ENCODE assay signal across 29 cellular contexts in the genomic region with DNA sequence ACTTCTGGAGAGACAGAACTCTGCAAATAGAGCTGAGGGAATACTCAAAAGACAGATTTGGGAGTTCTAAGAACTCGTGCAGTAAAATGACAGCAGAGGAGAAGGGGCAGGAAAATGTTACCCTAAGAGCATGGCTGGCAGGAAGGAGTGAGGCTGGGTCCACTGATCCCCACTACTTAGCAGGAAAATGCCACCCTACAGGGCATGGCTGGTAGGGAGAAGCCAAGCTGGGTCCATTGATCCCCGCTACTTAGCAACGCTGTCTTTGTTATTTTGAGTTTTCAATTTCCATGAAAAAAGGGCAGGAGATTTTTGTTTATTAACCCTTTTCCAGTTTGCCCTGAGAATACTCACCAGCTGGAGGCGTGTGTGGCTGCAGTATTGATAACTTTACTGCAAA.
"Had no signal": no experiment of that assay in that cellular context is flagged by ENCODE, and none has a peak within 500 bp of the region (broad histone marks: within the 10 kb centered on the region; RNA-seq: fewer than 3 reads in every experiment).

No MANE protein-coding gene starts in this region.

- H3K36me3 ChIP-seq: breast epithelium, gastrocnemius medialis, sigmoid colon, vagina had no signal

- H3K27ac Mint-ChIP-seq: activated CD8-positive, alpha-beta T cell treated with anti-CD3 and anti-CD28 coated beads for 36 hours; activated naive CD4-positive, alpha-beta T cell treated with anti-CD3 and anti-CD28 coated beads, Interleukin-2, amount 50 U/mL, for 24 hours; activated T-helper 2 cell treated with anti-CD3 and anti-CD28 coated beads, Interferon-gamma antibody, Interleukin-2, Interleukin-4, amounts not matched to agents 10 μg/mL and 5 μg/mL and 100 μg/mL, durations not matched to agents 14 hours and 24 hours and 36 hours; mesothelial cell of epicardium; stimulated activated effector memory CD8-positive, alpha-beta T cell treated with anti-CD3 and anti-CD28 coated beads, Interleukin-12 subunit alpha, Interleukin-12 subunit beta, amount 100 ng/mL, for 72 hours; stimulated activated naive CD8-positive, alpha-beta T cell treated with anti-CD3 and anti-CD28 coated beads, Interleukin-15, amount 100 ng/mL, for 72 hours; type B pancreatic cell had no signal

- ATAC-seq: activated CD8-positive, alpha-beta T cell treated with anti-CD3 and anti-CD28 coated beads for 36 hours; activated T-cell treated with anti-CD3 and anti-CD28 coated beads, Interleukin-2, amount 50 U/mL, for 4 hours; gastrocnemius medialis; left cardiac atrium; left ventricle myocardium superior; psoas muscle; stimulated activated effector memory CD8-positive, alpha-beta T cell treated with anti-CD3 and anti-CD28 coated beads, Interleukin-12 subunit alpha, Interleukin-12 subunit beta, amount 100 ng/mL, for 72 hours; stimulated activated naive CD8-positive, alpha-beta T cell treated with anti-CD3 and anti-CD28 coated beads, Interleukin-15, amount 100 ng/mL, for 72 hours had no signal

- H3K36me3 Mint-ChIP-seq: activated naive CD4-positive, alpha-beta T cell treated with anti-CD3 and anti-CD28 coated beads, Interleukin-2, amount 50 U/mL, for 24 hours; stimulated activated effector memory CD8-positive, alpha-beta T cell treated with anti-CD3 and anti-CD28 coated beads, Interleukin-12 subunit alpha, Interleukin-12 subunit beta, amount 100 ng/mL, for 72 hours; type B pancreatic cell had no signal

- H3K4me1 Mint-ChIP-seq: activated naive CD4-positive, alpha-beta T cell treated with anti-CD3 and anti-CD28 coated beads, Interleukin-2, amount 50 U/mL, for 24 hours; naive B cell; stimulated activated effector memory CD8-positive, alpha-beta T cell treated with anti-CD3 and anti-CD28 coated beads, Interleukin-12 subunit alpha, Interleukin-12 subunit beta, amount 100 ng/mL, for 72 hours had no signal

- H3K4me3 Mint-ChIP-seq: activated CD8-positive, alpha-beta T cell treated with anti-CD3 and anti-CD28 coated beads for 36 hours; activated naive CD4-positive, alpha-beta T cell treated with anti-CD3 and anti-CD28 coated beads, Interleukin-2, amount 50 U/mL, for 24 hours; activated T-cell treated with anti-CD3 and anti-CD28 coated beads, Interleukin-2, amount 50 U/mL, for 4 hours; mesothelial cell of epicardium; naive B cell; stimulated activated effector memory CD8-positive, alpha-beta T cell treated with anti-CD3 and anti-CD28 coated beads, Interleukin-12 subunit alpha, Interleukin-12 subunit beta, amount 100 ng/mL, for 72 hours; stimulated activated naive CD8-positive, alpha-beta T cell treated with anti-CD3 and anti-CD28 coated beads, Interleukin-15, amount 100 ng/mL, for 72 hours; type B pancreatic cell had no signal

- H3K9me3 ChIP-seq: breast epithelium, gastrocnemius medialis, sigmoid colon, vagina had no signal

- H3K27me3 ChIP-seq: breast epithelium, gastrocnemius medialis, hepatocyte, sigmoid colon, vagina had no signal

- H3K27me3 Mint-ChIP-seq: activated CD8-positive, alpha-beta T cell treated with anti-CD3 and anti-CD28 coated beads for 36 hours; naive B cell had no signal

- H3K27ac ChIP-seq: breast epithelium, epithelial cell of prostate, gastrocnemius medialis, hepatocyte, parathyroid adenoma, psoas muscle, sigmoid colon, vagina had no signal

- H3K4me1 ChIP-seq: breast epithelium, gastrocnemius medialis, psoas muscle, sigmoid colon, vagina had no signal

- DNase-seq: activated CD4-positive, alpha-beta T cell treated with anti-CD3 and anti-CD28 coated beads for 1 hour; activated CD4-positive, alpha-beta T cell treated with anti-CD3 and anti-CD28 coated beads, Interleukin-2, amount 50 U/mL, for 1 hour; activated CD8-positive, alpha-beta T cell treated with anti-CD3 and anti-CD28 coated beads for 36 hours; activated T-cell treated with anti-CD3 and anti-CD28 coated beads, Interleukin-2, amount 50 U/mL, for 4 hours; central memory CD4-positive, alpha-beta T cell; gastrocnemius medialis; glutamatergic neuron; left cardiac atrium; left ventricle myocardium superior; mammary epithelial cell; naive B cell; occipital lobe; psoas muscle; sigmoid colon; small intestine; stimulated activated CD4-positive, alpha-beta T cell treated with anti-CD3 and anti-CD28 coated beads, Interleukin-4, amount 100 ng/mL, for 24 hours; stimulated activated naive CD8-positive, alpha-beta T cell treated with anti-CD3 and anti-CD28 coated beads, Interleukin-15, amount 100 ng/mL, for 72 hours; substantia nigra; T-helper 2 cell had no signal

- H3K9ac ChIP-seq: parathyroid adenoma had no signal

- H3K4me3 ChIP-seq: breast epithelium, gastrocnemius medialis, hepatocyte, psoas muscle, sigmoid colon, vagina had no signal
